Comparison of ENCODE assay signal across 11 cellular contexts in genomic region chr18:44537521-44537920, GRCh38.
A peak's percentile ranks its signal among the peaks of the same experiment; 100 is the strongest.
DNase-seq lines count a peak whose midpoint lies in the region; ATAC-seq and TF ChIP-seq lines count a peak whose summit lies in the region.
"Had no signal": no experiment of that assay in that cellular context is flagged by ENCODE, and none has a peak within 500 bp of the region (broad histone marks: within the 10 kb centered on the region; RNA-seq: fewer than 3 reads in every experiment).

No MANE protein-coding gene starts in this region.

- peak; percentile 54 for DNase-seq in AG08396 (ENCODE audit: low spot score)
- DNase-seq in LHCN-M2 (ENCODE audit: low read depth), result peak; percentile 90
- DNase-seq in mammary epithelial cell, result peak; percentile 89
- DNase-seq in left lung, result peak; percentile 12 to 39
- no peak for DNase-seq in GDM1 (lab: John Stamatoyannopoulos, UW)
- no peak for DNase-seq in activated CD8-positive, alpha-beta memory T cell treated with anti-CD3 and anti-CD28 coated beads, Interleukin-2, amount 50 U/mL, for 4 hours
- DNase-seq in stimulated activated naive CD4-positive, alpha-beta T cell treated with Interleukin-2 at 50 U/mL for 16 hours (lab: John Stamatoyannopoulos, UW), result no peak
- DNase-seq in NCI-H526 (lab: John Stamatoyannopoulos, UW), result no peak
- DNase-seq: CD4-positive, CD25-positive, alpha-beta regulatory T cell; NCI-H2227 treated with DMSO at 0.1 percent for 48 hours had no signal

- H2AFZ ChIP-seq in mammary epithelial cell (ENCODE audit: low read depth, low read length), result no peak overlapping the region

- no peaks in the 10 kb centered on the region for H3K27me3 ChIP-seq in mammary epithelial cell (ENCODE audit: insufficient read depth, low read length)
- no peaks in the 10 kb centered on the region for H3K27me3 ChIP-seq in left lung

- 0% methylated on average over 2 of the region's 2 CpGs for WGBS in mammary epithelial cell (ENCODE audit: low coverage, missing lambda C conversion rate)

- peak; percentile 82 for ATAC-seq in left lung

- H3K27ac ChIP-seq in mammary epithelial cell (ENCODE audit: insufficient read depth, low read depth, low read length) (no peak overlapping the region), left lung (no peak overlapping the region)
- H3K27ac ChIP-seq: HL-60 had no signal

- TF ChIP-seq CTCF in mammary epithelial cell (conservative IDR thresholded peaks at IDR 0.05 in 1 of 2, IDR thresholded peaks at IDR 0.05 in 1 of 2; ENCODE audit: extremely low read depth in 1 of 2, insufficient read depth in 1 of 2, low read depth in 1 of 2, low read length in 2 of 2) (no peak), left lung (IDR thresholded peaks at IDR 0.05) (no peak)

- BruUV-seq in mammary epithelial cell (replicated peaks; lab: Mats Ljungman, UMichigan), result no TSS peak

- H3K4me3 ChIP-seq in mammary epithelial cell (replicated peaks in 1 of 3; ENCODE audit: insufficient read depth in 1 of 3, low read depth in 2 of 3, low read length in 3 of 3) (no peak overlapping the region), left lung (no peak overlapping the region)

- dilution Hi-C loops in mammary epithelial cell (cut with HindIII; ENCODE audit: low sequenced_read_pairs), result no loop called here

- H3K9me3 ChIP-seq in mammary epithelial cell (replicated peaks; ENCODE audit: insufficient read depth, low read length) (no peaks in the 10 kb centered on the region), left lung (no peaks in the 10 kb centered on the region)

- no peaks in the 10 kb centered on the region for H3K36me3 ChIP-seq in mammary epithelial cell (ENCODE audit: insufficient read depth, low read length)
- no peaks in the 10 kb centered on the region for H3K36me3 ChIP-seq in left lung

- H3K4me1 ChIP-seq in mammary epithelial cell (ENCODE audit: insufficient read depth, low read length) (peaks cover 23% of the 10 kb centered on the region), left lung (peaks cover 0 to 4% of the 10 kb centered on the region in 2 donors)

- intact Hi-C loops in mammary epithelial cell (cut with micrococcal nuclease) (no loop called here), left lung (cut with DNase I) (no loop called here)

- in situ Hi-C loops in mammary epithelial cell (cut with MboI; ENCODE audit: low sequenced_read_pairs in 2 of 2), result no loop called here

- H3K9ac ChIP-seq in mammary epithelial cell (ENCODE audit: insufficient read depth, low read length), result no peak overlapping the region

- peak overlapping the region; percentile 41 for H3K4me2 ChIP-seq in mammary epithelial cell (ENCODE audit: insufficient read depth, low read depth, low read length)

- CTCF ChIA-PET in mammary epithelial cell (lab: Charles Lee; ENCODE audit: low non-redundant PET), result no interaction called here

- no peaks in the 10 kb centered on the region for H4K20me1 ChIP-seq in mammary epithelial cell (ENCODE audit: insufficient read depth, low read length)

- no peaks in the 10 kb centered on the region for H3K79me2 ChIP-seq in mammary epithelial cell (ENCODE audit: insufficient read depth, low read length)

Comparison
In these comparisons a context has a peak if more than half of its experiments do, and no peak if none do; other contexts are left out.
1. DNase-seq: peak in AG08396 (single experiment), LHCN-M2 (single experiment), mammary epithelial cell (single experiment) and left lung (2 of 2); none in GDM1 (single experiment), activated CD8-positive, alpha-beta memory T cell treated with anti-CD3 and anti-CD28 coated beads, Interleukin-2, amount 50 U/mL, for 4 hours (single experiment), stimulated activated naive CD4-positive, alpha-beta T cell treated with Interleukin-2 at 50 U/mL for 16 hours (single experiment) and NCI-H526 (0 of 2).